33 cellular contexts compared by ENCODE assay signal in the genomic region with DNA sequence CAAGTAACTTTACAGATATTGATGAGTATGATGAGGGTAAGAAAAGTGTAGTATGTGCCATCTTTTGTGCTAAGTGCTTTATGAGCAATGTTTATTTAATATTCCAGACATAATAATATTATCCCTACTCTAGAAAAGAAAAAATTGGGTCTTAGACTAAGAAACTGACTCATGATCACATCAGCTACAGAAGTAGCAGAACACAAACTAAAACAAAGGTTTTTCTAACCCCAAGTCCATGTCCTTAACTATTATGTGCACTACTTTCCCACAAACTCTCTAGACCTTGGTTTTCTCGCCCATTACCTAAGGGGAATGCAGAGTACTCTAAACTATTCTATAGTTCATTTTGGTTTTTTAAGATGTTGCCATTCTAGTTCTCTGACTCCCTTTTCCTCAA.
"Had no signal": no experiment of that assay in that cellular context is flagged by ENCODE, and none has a peak within 500 bp of the region (broad histone marks: within the 10 kb centered on the region; RNA-seq: fewer than 3 reads in every experiment).

No MANE protein-coding gene starts in this region.

- H3K4me1 ChIP-seq: body of pancreas, lower lobe of right lung, uterus had no signal

- DNase-seq: activated CD4-positive, alpha-beta memory T cell treated with anti-CD3 and anti-CD28 coated beads, Interleukin-2, amount 10 ng/mL, durations not matched to agents 7 days and 5 days; activated CD4-positive, alpha-beta T cell treated with anti-CD3 and anti-CD28 coated beads for 1 hour; activated CD4-positive, alpha-beta T cell treated with anti-CD3 and anti-CD28 coated beads, Interleukin-2, amount 10 ng/mL, durations not matched to agents 7 days and 5 days; activated CD8-positive, alpha-beta memory T cell treated with anti-CD3 and anti-CD28 coated beads, Interleukin-2, amount 50 U/mL, for 48 hours; activated gamma-delta T cell; activated naive CD4-positive, alpha-beta T cell treated with anti-CD3 and anti-CD28 coated beads, Interleukin-2, amount 10 ng/mL, durations not matched to agents 7 days and 5 days; activated naive CD8-positive, alpha-beta T cell treated with anti-CD3 and anti-CD28 coated beads, Interleukin-2, amount 10 ng/mL, durations not matched to agents 7 days and 5 days; activated T-cell treated with anti-CD3 and anti-CD28 coated beads, Interleukin-2, amount 50 U/mL, for 24 hours; cerebellar nuclear complex; effector memory CD8-positive, alpha-beta T cell; foreskin fibroblast; heart right ventricle; kidney glomerular epithelial cell; lower lobe of right lung; mesendoderm; natural killer cell; ovary; retina; small intestine; stimulated activated CD4-positive, alpha-beta T cell treated with anti-CD3 and anti-CD28 coated beads, Interleukin-4, amount 100 ng/mL, for 24 hours; stimulated activated naive CD8-positive, alpha-beta T cell treated with anti-CD3 and anti-CD28 coated beads, Interleukin-15, amount 100 ng/mL, for 72 hours; T-helper 9 cell; uterus had no signal

- H3K27me3 Mint-ChIP-seq: activated CD4-positive, alpha-beta memory T cell treated with anti-CD3 and anti-CD28 coated beads, Interleukin-2, amount 10 ng/mL, durations not matched to agents 7 days and 5 days; activated CD4-positive, alpha-beta T cell treated with anti-CD3 and anti-CD28 coated beads, Interleukin-2, amount 10 ng/mL, durations not matched to agents 7 days and 5 days; activated naive CD4-positive, alpha-beta T cell treated with anti-CD3 and anti-CD28 coated beads, Interleukin-2, amount 10 ng/mL, durations not matched to agents 7 days and 5 days; activated naive CD8-positive, alpha-beta T cell treated with anti-CD3 and anti-CD28 coated beads, Interleukin-2, amount 10 ng/mL, durations not matched to agents 7 days and 5 days; activated T-cell treated with anti-CD3 and anti-CD28 coated beads, Interleukin-2, amount 50 U/mL, for 24 hours; effector memory CD8-positive, alpha-beta T cell; progenitor cell of endocrine pancreas; stimulated activated naive CD8-positive, alpha-beta T cell treated with anti-CD3 and anti-CD28 coated beads, Interleukin-15, amount 100 ng/mL, for 72 hours; type B pancreatic cell had no signal

- H3K36me3 Mint-ChIP-seq: activated naive CD4-positive, alpha-beta T cell treated with anti-CD3 and anti-CD28 coated beads, Interleukin-2, amount 10 ng/mL, durations not matched to agents 7 days and 5 days; activated naive CD8-positive, alpha-beta T cell treated with anti-CD3 and anti-CD28 coated beads, Interleukin-2, amount 10 ng/mL, durations not matched to agents 7 days and 5 days; natural killer cell; stimulated activated effector memory CD8-positive, alpha-beta T cell treated with anti-CD3 and anti-CD28 coated beads, Interleukin-12 subunit alpha, Interleukin-12 subunit beta, amount 100 ng/mL, for 72 hours had no signal

- H3K27me3 ChIP-seq: body of pancreas, cardiac muscle cell, heart right ventricle, ovary, uterus had no signal

- FAIRE-seq: endothelial cell of umbilical vein had no signal

- ATAC-seq: body of pancreas; effector memory CD8-positive, alpha-beta T cell; heart right ventricle; left lobe of liver; lower lobe of right lung; natural killer cell; sciatic nerve; stimulated activated effector memory CD8-positive, alpha-beta T cell treated with anti-CD3 and anti-CD28 coated beads, Interleukin-12 subunit alpha, Interleukin-12 subunit beta, amount 100 ng/mL, for 72 hours; stimulated activated naive CD8-positive, alpha-beta T cell treated with anti-CD3 and anti-CD28 coated beads, Interleukin-15, amount 100 ng/mL, for 72 hours had no signal

- H3K4me3 Mint-ChIP-seq: activated CD4-positive, alpha-beta memory T cell treated with anti-CD3 and anti-CD28 coated beads, Interleukin-2, amount 10 ng/mL, durations not matched to agents 7 days and 5 days; activated CD4-positive, alpha-beta T cell treated with anti-CD3 and anti-CD28 coated beads, Interleukin-2, amount 10 ng/mL, durations not matched to agents 7 days and 5 days; activated naive CD4-positive, alpha-beta T cell treated with anti-CD3 and anti-CD28 coated beads, Interleukin-2, amount 10 ng/mL, durations not matched to agents 7 days and 5 days; activated naive CD8-positive, alpha-beta T cell treated with anti-CD3 and anti-CD28 coated beads, Interleukin-2, amount 10 ng/mL, durations not matched to agents 7 days and 5 days; activated T-cell treated with anti-CD3 and anti-CD28 coated beads, Interleukin-2, amount 50 U/mL, for 24 hours; effector memory CD8-positive, alpha-beta T cell; natural killer cell; stimulated activated effector memory CD8-positive, alpha-beta T cell treated with anti-CD3 and anti-CD28 coated beads, Interleukin-12 subunit alpha, Interleukin-12 subunit beta, amount 100 ng/mL, for 72 hours; stimulated activated naive CD8-positive, alpha-beta T cell treated with anti-CD3 and anti-CD28 coated beads, Interleukin-15, amount 100 ng/mL, for 72 hours; T-helper 1 cell treated with Interleukin-12 subunit alpha and Interleukin-12 subunit beta and Interleukin-4 antibody, amounts not matched to agents 30 μg/mL and 1 μg/mL, for 36 hours; type B pancreatic cell had no signal

- H3K9me3 Mint-ChIP-seq: activated CD4-positive, alpha-beta memory T cell treated with anti-CD3 and anti-CD28 coated beads, Interleukin-2, amount 10 ng/mL, durations not matched to agents 7 days and 5 days; activated CD4-positive, alpha-beta T cell treated with anti-CD3 and anti-CD28 coated beads, Interleukin-2, amount 10 ng/mL, durations not matched to agents 7 days and 5 days; activated naive CD4-positive, alpha-beta T cell treated with anti-CD3 and anti-CD28 coated beads, Interleukin-2, amount 10 ng/mL, durations not matched to agents 7 days and 5 days; activated naive CD8-positive, alpha-beta T cell treated with anti-CD3 and anti-CD28 coated beads, Interleukin-2, amount 10 ng/mL, durations not matched to agents 7 days and 5 days; activated T-cell treated with anti-CD3 and anti-CD28 coated beads, Interleukin-2, amount 50 U/mL, for 24 hours; effector memory CD8-positive, alpha-beta T cell; natural killer cell; stimulated activated effector memory CD8-positive, alpha-beta T cell treated with anti-CD3 and anti-CD28 coated beads, Interleukin-12 subunit alpha, Interleukin-12 subunit beta, amount 100 ng/mL, for 72 hours; stimulated activated naive CD8-positive, alpha-beta T cell treated with anti-CD3 and anti-CD28 coated beads, Interleukin-15, amount 100 ng/mL, for 72 hours; T-helper 1 cell treated with Interleukin-12 subunit alpha and Interleukin-12 subunit beta and Interleukin-4 antibody, amounts not matched to agents 30 μg/mL and 1 μg/mL, for 36 hours; type B pancreatic cell had no signal

- H3K4me1 Mint-ChIP-seq: activated CD4-positive, alpha-beta memory T cell treated with anti-CD3 and anti-CD28 coated beads, Interleukin-2, amount 10 ng/mL, durations not matched to agents 7 days and 5 days; natural killer cell; stimulated activated effector memory CD8-positive, alpha-beta T cell treated with anti-CD3 and anti-CD28 coated beads, Interleukin-12 subunit alpha, Interleukin-12 subunit beta, amount 100 ng/mL, for 72 hours; stimulated activated naive CD8-positive, alpha-beta T cell treated with anti-CD3 and anti-CD28 coated beads, Interleukin-15, amount 100 ng/mL, for 72 hours had no signal

- H3K4me3 ChIP-seq: body of pancreas, cardiac muscle cell, coronary artery, heart right ventricle, lower lobe of right lung, ovary, uterus had no signal

- H3K27ac Mint-ChIP-seq: activated CD4-positive, alpha-beta memory T cell treated with anti-CD3 and anti-CD28 coated beads, Interleukin-2, amount 10 ng/mL, durations not matched to agents 7 days and 5 days; activated CD4-positive, alpha-beta T cell treated with anti-CD3 and anti-CD28 coated beads, Interleukin-2, amount 10 ng/mL, durations not matched to agents 7 days and 5 days; activated naive CD4-positive, alpha-beta T cell treated with anti-CD3 and anti-CD28 coated beads, Interleukin-2, amount 10 ng/mL, durations not matched to agents 7 days and 5 days; activated naive CD8-positive, alpha-beta T cell treated with anti-CD3 and anti-CD28 coated beads, Interleukin-2, amount 10 ng/mL, durations not matched to agents 7 days and 5 days; activated T-cell treated with anti-CD3 and anti-CD28 coated beads, Interleukin-2, amount 50 U/mL, for 24 hours; effector memory CD8-positive, alpha-beta T cell; natural killer cell; progenitor cell of endocrine pancreas; stimulated activated effector memory CD8-positive, alpha-beta T cell treated with anti-CD3 and anti-CD28 coated beads, Interleukin-12 subunit alpha, Interleukin-12 subunit beta, amount 100 ng/mL, for 72 hours; stimulated activated naive CD8-positive, alpha-beta T cell treated with anti-CD3 and anti-CD28 coated beads, Interleukin-15, amount 100 ng/mL, for 72 hours; T-helper 1 cell treated with Interleukin-12 subunit alpha and Interleukin-12 subunit beta and Interleukin-4 antibody, amounts not matched to agents 30 μg/mL and 1 μg/mL, for 36 hours; type B pancreatic cell had no signal

- H3K27ac ChIP-seq: body of pancreas, cardiac muscle cell, coronary artery, heart right ventricle, lower lobe of right lung, ovary, uterus had no signal

- H3K36me3 ChIP-seq: cardiac muscle cell, lower lobe of right lung, ovary, uterus had no signal

- H3K9me3 ChIP-seq: body of pancreas, heart right ventricle, lower lobe of right lung, ovary, uterus had no signal
